8 cellular contexts compared by ENCODE assay signal in the genomic region with DNA sequence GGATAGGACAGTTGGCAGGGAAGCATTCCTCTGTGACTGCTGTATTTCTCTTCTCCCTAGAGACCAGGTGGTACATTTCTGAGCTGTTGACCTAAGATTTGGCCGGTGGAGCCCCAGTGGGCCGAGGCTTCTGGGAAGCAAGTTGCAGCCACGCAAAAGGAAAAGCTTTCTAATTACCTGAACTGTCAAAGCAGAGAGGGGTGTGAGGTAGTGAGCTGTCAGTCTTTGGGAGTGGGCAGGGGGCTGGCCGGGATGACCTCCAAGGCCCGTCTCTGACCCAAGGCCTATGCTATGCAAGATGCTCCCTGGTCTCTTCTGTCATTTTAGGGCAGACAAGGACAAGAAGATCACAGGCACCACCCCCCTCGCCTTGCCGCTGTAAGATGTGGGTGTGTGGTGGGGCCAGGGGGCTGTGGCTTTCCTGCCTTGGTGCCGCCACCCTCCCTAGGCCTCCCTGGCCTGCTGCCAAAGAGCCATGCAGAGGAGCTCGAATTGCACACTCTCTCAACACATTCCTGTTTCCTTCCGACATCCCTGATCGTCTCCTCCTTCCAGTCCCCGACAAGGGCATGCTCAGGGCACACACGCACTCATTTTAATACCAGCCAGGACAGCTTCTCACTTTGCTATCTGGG. TPM values are rescaled to one million over a fixed set of nuclear protein-coding genes. Genes with fewer than 3 reads are reported as not detected.
DNase-seq lines count a peak whose midpoint lies in the region; ATAC-seq and TF ChIP-seq lines count a peak whose summit lies in the region.

No MANE protein-coding gene starts in this region.

- no peak overlapping the region for H3K4me3 ChIP-seq in epithelial cell of esophagus (ENCODE audit: low read length)

- TF ChIP-seq CTCF in activated CD8-positive, alpha-beta T cell treated with anti-CD3 and anti-CD28 coated beads for 36 hours (IDR thresholded peaks at IDR 0.05), result no peak
- no peak for TF ChIP-seq CTCF in epithelial cell of esophagus (IDR thresholded peaks at IDR 0.05; ENCODE audit: insufficient read depth, low read depth, low read length, missing control alignments)

- H3K4me1 Mint-ChIP-seq in activated CD8-positive, alpha-beta T cell treated with anti-CD3 and anti-CD28 coated beads for 36 hours (ENCODE audit: low read depth), result peaks cover 42% of the 10 kb centered on the region
- peaks cover 34 to 36% of the 10 kb centered on the region in 2 donors for H3K4me1 Mint-ChIP-seq in stimulated activated naive B cell treated with anti-CD40 and anti-IgM and Interleukin-4, amounts not matched to agents 10 μg/mL and 1 μg/mL and 100 μg/mL, for 72 hours

- no peaks in the 10 kb centered on the region for H3K9me3 Mint-ChIP-seq in activated CD8-positive, alpha-beta T cell treated with anti-CD3 and anti-CD28 coated beads for 36 hours
- H3K9me3 Mint-ChIP-seq in stimulated activated naive B cell treated with anti-CD40 and anti-IgM and Interleukin-4, amounts not matched to agents 10 μg/mL and 1 μg/mL and 100 μg/mL, for 72 hours, result no peaks in the 10 kb centered on the region

- peak; percentile 22 for ATAC-seq in activated CD8-positive, alpha-beta T cell treated with anti-CD3 and anti-CD28 coated beads for 36 hours
- ATAC-seq in GM21367 (IDR thresholded peaks at IDR 0.05; ENCODE audit: unreplicated experiment), result no peak
- ATAC-seq in stimulated activated naive B cell treated with anti-CD40 and anti-IgM and Interleukin-4, amounts not matched to agents 10 μg/mL and 1 μg/mL and 100 μg/mL, for 72 hours (replicated peaks), result no peak

- POLR2A ChIA-PET in activated CD8-positive, alpha-beta T cell treated with anti-CD3 and anti-CD28 coated beads for 36 hours (lab: Charles Lee), result interaction anchor here (1.3 to 1.6 kb wide), 2 partner anchors 11 kb away, joined by 3 to 6 read pairs; no protein-coding TSS in a partner anchor

- no peaks in the 10 kb centered on the region for H3K36me3 Mint-ChIP-seq in activated CD8-positive, alpha-beta T cell treated with anti-CD3 and anti-CD28 coated beads for 36 hours (ENCODE audit: low read depth)
- H3K36me3 Mint-ChIP-seq in stimulated activated naive B cell treated with anti-CD40 and anti-IgM and Interleukin-4, amounts not matched to agents 10 μg/mL and 1 μg/mL and 100 μg/mL, for 72 hours, result no peaks in the 10 kb centered on the region

- peak overlapping the region; percentile 30 for H3K27ac Mint-ChIP-seq in activated CD8-positive, alpha-beta T cell treated with anti-CD3 and anti-CD28 coated beads for 36 hours
- no peak overlapping the region for H3K27ac Mint-ChIP-seq in stimulated activated naive B cell treated with anti-CD40 and anti-IgM and Interleukin-4, amounts not matched to agents 10 μg/mL and 1 μg/mL and 100 μg/mL, for 72 hours

- CTCF ChIA-PET in activated CD8-positive, alpha-beta T cell treated with anti-CD3 and anti-CD28 coated beads for 36 hours (lab: Charles Lee), result interaction anchor here (0.7 to 1.3 kb wide), 3 partner anchors 13 to 87 kb away, joined by 3 to 5 read pairs (median 4); no protein-coding TSS in a partner anchor

- DNase-seq in CD1c-positive myeloid dendritic cell (ENCODE audit: extremely low spot score) (peak; percentile 39), M059J (ENCODE audit: low read depth) (peak; percentile 74), epithelial cell of esophagus (ENCODE audit: low read depth) (peak; percentile 71), globus pallidus (ENCODE audit: low spot score) (no peak)
- peak; percentile 89 for DNase-seq in activated CD8-positive, alpha-beta T cell treated with anti-CD3 and anti-CD28 coated beads for 36 hours
- DNase-seq in stimulated activated CD4-positive, alpha-beta T cell treated with anti-CD3 and anti-CD28 coated beads, Interleukin-15, amount 100 ng/mL, for 24 hours, result peak; percentile 68
- no peak for DNase-seq in stimulated activated naive B cell treated with anti-CD40 and anti-IgM and Interleukin-4, amounts not matched to agents 10 μg/mL and 1 μg/mL and 100 μg/mL, for 72 hours

- peak overlapping the region; percentile 4 for H3K4me3 Mint-ChIP-seq in activated CD8-positive, alpha-beta T cell treated with anti-CD3 and anti-CD28 coated beads for 36 hours
- H3K4me3 Mint-ChIP-seq in stimulated activated naive B cell treated with anti-CD40 and anti-IgM and Interleukin-4, amounts not matched to agents 10 μg/mL and 1 μg/mL and 100 μg/mL, for 72 hours, result peak overlapping the region in 1 of 2 donors; percentile 15

- intact Hi-C loops in activated CD8-positive, alpha-beta T cell treated with anti-CD3 and anti-CD28 coated beads for 36 hours (cut with micrococcal nuclease), result no loop called here

- H3K27me3 Mint-ChIP-seq in activated CD8-positive, alpha-beta T cell treated with anti-CD3 and anti-CD28 coated beads for 36 hours, result peaks cover 58% of the 10 kb centered on the region
- peaks cover 30 to 41% of the 10 kb centered on the region in 2 donors for H3K27me3 Mint-ChIP-seq in stimulated activated naive B cell treated with anti-CD40 and anti-IgM and Interleukin-4, amounts not matched to agents 10 μg/mL and 1 μg/mL and 100 μg/mL, for 72 hours

RNA-seq across cellular contexts. Expression of a gene that starts 7.7 kb away (rescaled TPM):
- total RNA-seq in M059J (2014; rRNA removed; shearing (Covaris generic)), result 1.1 and 1.7 TPM in 2 replicates
- total RNA-seq in activated CD8-positive, alpha-beta T cell treated with anti-CD3 and anti-CD28 coated beads for 36 hours, result not detected

RNA-seq across cellular contexts. Expression of a gene that starts 36.3 kb away (rescaled TPM):
- 2.1 and 5.3 TPM in 2 replicates for total RNA-seq in M059J (2014; rRNA removed; shearing (Covaris generic))
- total RNA-seq in activated CD8-positive, alpha-beta T cell treated with anti-CD3 and anti-CD28 coated beads for 36 hours, result not detected

Comparison
In these comparisons a context has a peak if more than half of its experiments do, and no peak if none do; other contexts are left out.
1. DNase-seq: peak in CD1c-positive myeloid dendritic cell (single experiment), M059J (single experiment), activated CD8-positive, alpha-beta T cell treated with anti-CD3 and anti-CD28 coated beads for 36 hours (single experiment), epithelial cell of esophagus (single experiment) and stimulated activated CD4-positive, alpha-beta T cell treated with anti-CD3 and anti-CD28 coated beads, Interleukin-15, amount 100 ng/mL, for 24 hours (single experiment); none in globus pallidus (single experiment) and stimulated activated naive B cell treated with anti-CD40 and anti-IgM and Interleukin-4, amounts not matched to agents 10 μg/mL and 1 μg/mL and 100 μg/mL, for 72 hours (single experiment).